Comparison of ENCODE assay signal across 1 cellular context in the genomic region with DNA sequence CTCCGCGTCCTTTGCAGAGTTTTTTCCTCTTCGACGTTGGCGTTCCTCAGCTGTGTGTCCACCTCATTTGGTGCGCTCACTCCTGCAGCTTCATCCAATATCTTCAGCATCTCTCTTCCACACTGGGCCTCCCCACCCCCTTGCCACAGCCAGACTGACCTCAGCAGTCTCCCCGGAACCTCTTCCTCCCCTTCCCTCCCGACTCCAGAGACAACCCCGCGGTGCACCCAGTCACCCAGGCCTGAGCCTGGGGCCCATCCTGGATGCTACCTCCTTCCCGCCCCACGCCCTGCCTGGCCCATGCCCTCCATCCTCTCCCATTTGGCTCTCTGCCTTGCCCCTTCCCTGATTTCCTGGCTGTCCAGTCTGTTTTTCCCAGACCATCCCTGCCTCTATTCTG.
TF ChIP-seq lines count a peak whose summit lies in the region.

No MANE protein-coding gene starts in this region.

TF ChIP-seq in WTC11, 78 proteins besides CTCF, POLR2A, EP300 and RAD21 (continued from another document):
- TF ChIP-seq, protein P1, sequence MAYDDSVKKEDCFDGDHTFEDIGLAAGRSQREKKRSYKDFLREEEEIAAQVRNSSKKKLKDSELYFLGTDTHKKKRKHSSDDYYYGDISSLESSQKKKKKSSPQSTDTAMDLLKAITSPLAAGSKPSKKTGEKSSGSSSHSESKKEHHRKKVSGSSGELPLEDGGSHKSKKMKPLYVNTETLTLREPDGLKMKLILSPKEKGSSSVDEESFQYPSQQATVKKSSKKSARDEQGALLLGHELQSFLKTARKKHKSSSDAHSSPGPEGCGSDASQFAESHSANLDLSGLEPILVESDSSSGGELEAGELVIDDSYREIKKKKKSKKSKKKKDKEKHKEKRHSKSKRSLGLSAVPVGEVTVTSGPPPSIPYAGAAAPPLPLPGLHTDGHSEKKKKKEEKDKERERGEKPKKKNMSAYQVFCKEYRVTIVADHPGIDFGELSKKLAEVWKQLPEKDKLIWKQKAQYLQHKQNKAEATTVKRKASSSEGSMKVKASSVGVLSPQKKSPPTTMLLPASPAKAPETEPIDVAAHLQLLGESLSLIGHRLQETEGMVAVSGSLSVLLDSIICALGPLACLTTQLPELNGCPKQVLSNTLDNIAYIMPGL (CRISPR knock-in tag; IDR thresholded peaks at IDR 0.05), result no peak
- no peak for TF ChIP-seq KAT7 (CRISPR knock-in tag; IDR thresholded peaks at IDR 0.05; ENCODE audit: borderline replicate concordance)
- TF ChIP-seq ESRRA (CRISPR knock-in tag; IDR thresholded peaks at IDR 0.05; ENCODE audit: borderline replicate concordance), result no peak
- TF ChIP-seq, protein P2, sequence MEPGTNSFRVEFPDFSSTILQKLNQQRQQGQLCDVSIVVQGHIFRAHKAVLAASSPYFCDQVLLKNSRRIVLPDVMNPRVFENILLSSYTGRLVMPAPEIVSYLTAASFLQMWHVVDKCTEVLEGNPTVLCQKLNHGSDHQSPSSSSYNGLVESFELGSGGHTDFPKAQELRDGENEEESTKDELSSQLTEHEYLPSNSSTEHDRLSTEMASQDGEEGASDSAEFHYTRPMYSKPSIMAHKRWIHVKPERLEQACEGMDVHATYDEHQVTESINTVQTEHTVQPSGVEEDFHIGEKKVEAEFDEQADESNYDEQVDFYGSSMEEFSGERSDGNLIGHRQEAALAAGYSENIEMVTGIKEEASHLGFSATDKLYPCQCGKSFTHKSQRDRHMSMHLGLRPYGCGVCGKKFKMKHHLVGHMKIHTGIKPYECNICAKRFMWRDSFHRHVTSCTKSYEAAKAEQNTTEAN (CRISPR knock-in tag; IDR thresholded peaks at IDR 0.05), result no peak
- TF ChIP-seq, protein P3, sequence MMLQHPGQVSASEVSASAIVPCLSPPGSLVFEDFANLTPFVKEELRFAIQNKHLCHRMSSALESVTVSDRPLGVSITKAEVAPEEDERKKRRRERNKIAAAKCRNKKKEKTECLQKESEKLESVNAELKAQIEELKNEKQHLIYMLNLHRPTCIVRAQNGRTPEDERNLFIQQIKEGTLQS (CRISPR knock-in tag; conservative IDR thresholded peaks at IDR 0.05), result no peak
- TF ChIP-seq, protein P4, sequence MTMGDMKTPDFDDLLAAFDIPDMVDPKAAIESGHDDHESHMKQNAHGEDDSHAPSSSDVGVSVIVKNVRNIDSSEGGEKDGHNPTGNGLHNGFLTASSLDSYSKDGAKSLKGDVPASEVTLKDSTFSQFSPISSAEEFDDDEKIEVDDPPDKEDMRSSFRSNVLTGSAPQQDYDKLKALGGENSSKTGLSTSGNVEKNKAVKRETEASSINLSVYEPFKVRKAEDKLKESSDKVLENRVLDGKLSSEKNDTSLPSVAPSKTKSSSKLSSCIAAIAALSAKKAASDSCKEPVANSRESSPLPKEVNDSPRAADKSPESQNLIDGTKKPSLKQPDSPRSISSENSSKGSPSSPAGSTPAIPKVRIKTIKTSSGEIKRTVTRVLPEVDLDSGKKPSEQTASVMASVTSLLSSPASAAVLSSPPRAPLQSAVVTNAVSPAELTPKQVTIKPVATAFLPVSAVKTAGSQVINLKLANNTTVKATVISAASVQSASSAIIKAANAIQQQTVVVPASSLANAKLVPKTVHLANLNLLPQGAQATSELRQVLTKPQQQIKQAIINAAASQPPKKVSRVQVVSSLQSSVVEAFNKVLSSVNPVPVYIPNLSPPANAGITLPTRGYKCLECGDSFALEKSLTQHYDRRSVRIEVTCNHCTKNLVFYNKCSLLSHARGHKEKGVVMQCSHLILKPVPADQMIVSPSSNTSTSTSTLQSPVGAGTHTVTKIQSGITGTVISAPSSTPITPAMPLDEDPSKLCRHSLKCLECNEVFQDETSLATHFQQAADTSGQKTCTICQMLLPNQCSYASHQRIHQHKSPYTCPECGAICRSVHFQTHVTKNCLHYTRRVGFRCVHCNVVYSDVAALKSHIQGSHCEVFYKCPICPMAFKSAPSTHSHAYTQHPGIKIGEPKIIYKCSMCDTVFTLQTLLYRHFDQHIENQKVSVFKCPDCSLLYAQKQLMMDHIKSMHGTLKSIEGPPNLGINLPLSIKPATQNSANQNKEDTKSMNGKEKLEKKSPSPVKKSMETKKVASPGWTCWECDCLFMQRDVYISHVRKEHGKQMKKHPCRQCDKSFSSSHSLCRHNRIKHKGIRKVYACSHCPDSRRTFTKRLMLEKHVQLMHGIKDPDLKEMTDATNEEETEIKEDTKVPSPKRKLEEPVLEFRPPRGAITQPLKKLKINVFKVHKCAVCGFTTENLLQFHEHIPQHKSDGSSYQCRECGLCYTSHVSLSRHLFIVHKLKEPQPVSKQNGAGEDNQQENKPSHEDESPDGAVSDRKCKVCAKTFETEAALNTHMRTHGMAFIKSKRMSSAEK (CRISPR knock-in tag; IDR thresholded peaks at IDR 0.05; ENCODE audit: borderline replicate concordance), result no peak
- no peak for TF ChIP-seq TEAD4 (CRISPR knock-in tag; IDR thresholded peaks at IDR 0.05)
- TF ChIP-seq, protein P5, sequence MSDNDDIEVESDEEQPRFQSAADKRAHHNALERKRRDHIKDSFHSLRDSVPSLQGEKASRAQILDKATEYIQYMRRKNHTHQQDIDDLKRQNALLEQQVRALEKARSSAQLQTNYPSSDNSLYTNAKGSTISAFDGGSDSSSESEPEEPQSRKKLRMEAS (CRISPR knock-in tag; IDR thresholded peaks at IDR 0.05), result no peak
- no peak for TF ChIP-seq EMX1 (CRISPR knock-in tag; IDR thresholded peaks at IDR 0.05)
